ENCODE assay signal across 25 cellular contexts in genomic region chr5:149808264-149808982, GRCh38.
DNase-seq lines count a peak whose midpoint lies in the region; TF ChIP-seq lines count a peak whose summit lies in the region.
"Had no signal": no experiment of that assay in that cellular context is flagged by ENCODE, and none has a peak within 500 bp of the region (broad histone marks: within the 10 kb centered on the region; RNA-seq: fewer than 3 reads in every experiment).

No MANE protein-coding gene starts in this region.

- DNase-seq in SJCRH30 = peak; percentile 82 to 90
- peak; percentile 15 to 80 for DNase-seq in cardiac muscle cell (ENCODE audit: low read depth in 1 of 2, low spot score in 1 of 2)
- no peak for DNase-seq in activated CD4-positive, CD25-positive, alpha-beta regulatory T cell treated with anti-CD3 and anti-CD28 coated beads, Interleukin-2, amount 50 U/mL, for 72 hours
- no peak for DNase-seq in NCI-H2196 (lab: John Stamatoyannopoulos, UW; ENCODE audit: unreplicated experiment)
- DNase-seq in ureter (ENCODE audit: low spot score) = no peak
- DNase-seq in mucosa of gallbladder (ENCODE audit: low spot score) = no peak
- DNase-seq: activated CD4-positive, alpha-beta T cell treated with anti-CD3 and anti-CD28 coated beads for 36 hours; activated naive CD8-positive, alpha-beta T cell treated with anti-CD3 and anti-CD28 coated beads for 36 hours; C1 segment of cervical spinal cord; foreskin fibroblast; H7; mammary epithelial cell; NCI-H1436 treated with DMSO at 0.1 percent for 48 hours; posterior cingulate gyrus; right lobe of liver; SHP77 treated with DMSO at 0.1 percent for 48 hours; stimulated activated CD4-positive, alpha-beta T cell treated with anti-CD3 and anti-CD28 coated beads, Interleukin-15, amount 100 ng/mL, for 24 hours had no signal

- no peaks in the 10 kb centered on the region for H3K36me3 Mint-ChIP-seq in nephron (ENCODE audit: low read depth)
- H3K36me3 Mint-ChIP-seq: activated naive CD8-positive, alpha-beta T cell treated with anti-CD3 and anti-CD28 coated beads for 36 hours; neural progenitor cell had no signal

- TF ChIP-seq CTCF in cardiac muscle cell (IDR thresholded peaks at IDR 0.05; ENCODE audit: low read depth, low read length) = no peak
- TF ChIP-seq CTCF in nephron (IDR thresholded peaks at IDR 0.05; ENCODE audit: unreplicated experiment in 3 of 3) = no peak

- no peaks in the 10 kb centered on the region for H3K27me3 ChIP-seq in SJCRH30
- H3K27me3 ChIP-seq in cardiac muscle cell = no peaks in the 10 kb centered on the region
- H3K27me3 ChIP-seq in stomach smooth muscle (ENCODE audit: control insufficient read depth in 1 of 2, insufficient read depth in 2 of 2, low read length in 2 of 2) = no peaks in the 10 kb centered on the region
- H3K27me3 ChIP-seq: ascending aorta, hepatocyte, neural progenitor cell, right lobe of liver had no signal

- H3K4me3 ChIP-seq in SJCRH30 (no peak overlapping the region), cardiac muscle cell (no peak overlapping the region), stomach smooth muscle (ENCODE audit: low read length in 2 of 2) (no peak overlapping the region)
- H3K4me3 ChIP-seq: ascending aorta, coronary artery, hepatocyte, neural progenitor cell, right lobe of liver had no signal

- H3K9me3 Mint-ChIP-seq in nephron = no peaks in the 10 kb centered on the region
- H3K9me3 Mint-ChIP-seq: activated naive CD8-positive, alpha-beta T cell treated with anti-CD3 and anti-CD28 coated beads for 36 hours; neural progenitor cell; stimulated activated memory B cell treated with anti-CD40 and anti-IgM and Interleukin-4, amounts not matched to agents 10 μg/mL and 1 μg/mL and 100 μg/mL, for 72 hours had no signal

- peaks cover 53% of the 10 kb centered on the region for H3K4me1 ChIP-seq in SJCRH30
- peaks cover 48% of the 10 kb centered on the region for H3K4me1 ChIP-seq in cardiac muscle cell (ENCODE audit: low read depth)
- peaks cover 60% of the 10 kb centered on the region for H3K4me1 ChIP-seq in stomach smooth muscle (ENCODE audit: control insufficient read depth, insufficient read depth, low read length)
- H3K4me1 ChIP-seq: neural progenitor cell had no signal

- no peaks in the 10 kb centered on the region for H3K27me3 Mint-ChIP-seq in nephron (ENCODE audit: low read depth)
- H3K27me3 Mint-ChIP-seq: activated CD4-positive, alpha-beta T cell treated with anti-CD3 and anti-CD28 coated beads for 36 hours; activated naive CD8-positive, alpha-beta T cell treated with anti-CD3 and anti-CD28 coated beads for 36 hours; stimulated activated memory B cell treated with anti-CD40 and anti-IgM and Interleukin-4, amounts not matched to agents 10 μg/mL and 1 μg/mL and 100 μg/mL, for 72 hours had no signal

- peak overlapping the region in 1 of 3 experiments; percentile 32 for H3K4me3 Mint-ChIP-seq in nephron
- H3K4me3 Mint-ChIP-seq: activated CD4-positive, alpha-beta T cell treated with anti-CD3 and anti-CD28 coated beads for 36 hours; activated naive CD8-positive, alpha-beta T cell treated with anti-CD3 and anti-CD28 coated beads for 36 hours; neural progenitor cell; stimulated activated memory B cell treated with anti-CD40 and anti-IgM and Interleukin-4, amounts not matched to agents 10 μg/mL and 1 μg/mL and 100 μg/mL, for 72 hours had no signal

- peak overlapping the region; percentile 13 to 74 (median 35) for H3K27ac Mint-ChIP-seq in nephron
- H3K27ac Mint-ChIP-seq: activated CD4-positive, alpha-beta T cell treated with anti-CD3 and anti-CD28 coated beads for 36 hours; activated naive CD8-positive, alpha-beta T cell treated with anti-CD3 and anti-CD28 coated beads for 36 hours; neural progenitor cell; stimulated activated memory B cell treated with anti-CD40 and anti-IgM and Interleukin-4, amounts not matched to agents 10 μg/mL and 1 μg/mL and 100 μg/mL, for 72 hours had no signal

- peaks cover 67% of the 10 kb centered on the region for H3K4me1 Mint-ChIP-seq in nephron
- H3K4me1 Mint-ChIP-seq: activated CD4-positive, alpha-beta T cell treated with anti-CD3 and anti-CD28 coated beads for 36 hours had no signal

- H3K9me3 ChIP-seq in SJCRH30 (replicated peaks) = no peaks in the 10 kb centered on the region
- no peaks in the 10 kb centered on the region for H3K9me3 ChIP-seq in cardiac muscle cell (ENCODE audit: low read depth)
- no peaks in the 10 kb centered on the region for H3K9me3 ChIP-seq in stomach smooth muscle (ENCODE audit: control insufficient read depth in 2 of 2, low read length in 2 of 2)
- H3K9me3 ChIP-seq: ascending aorta, right lobe of liver had no signal

- H3K9ac ChIP-seq in stomach smooth muscle (ENCODE audit: low read length in 2 of 2) = no peak overlapping the region
- H3K9ac ChIP-seq: neural progenitor cell had no signal

- no peaks in the 10 kb centered on the region for H3K36me3 ChIP-seq in SJCRH30
- no peaks in the 10 kb centered on the region for H3K36me3 ChIP-seq in cardiac muscle cell
- no peaks in the 10 kb centered on the region for H3K36me3 ChIP-seq in stomach smooth muscle (ENCODE audit: control insufficient read depth in 2 of 2, insufficient read depth in 2 of 2, low read length in 2 of 2)
- H3K36me3 ChIP-seq: ascending aorta, neural progenitor cell, right lobe of liver had no signal

- H3K27ac ChIP-seq in SJCRH30 = peak overlapping the region; percentile 71
- peak overlapping the region; percentile 29 for H3K27ac ChIP-seq in cardiac muscle cell
- H3K27ac ChIP-seq in stomach smooth muscle (ENCODE audit: low read length) = peak overlapping the region; percentile 88
- H3K27ac ChIP-seq: ascending aorta, coronary artery, hepatocyte, HL-60, neural progenitor cell, right lobe of liver had no signal

Comparison
In these comparisons a context has a peak if more than half of its experiments do, and no peak if none do; other contexts are left out.
1. DNase-seq: peak in SJCRH30 (2 of 2) and cardiac muscle cell (2 of 2); none in activated CD4-positive, CD25-positive, alpha-beta regulatory T cell treated with anti-CD3 and anti-CD28 coated beads, Interleukin-2, amount 50 U/mL, for 72 hours (single experiment), NCI-H2196 (single experiment), ureter (single experiment) and mucosa of gallbladder (single experiment).
2. H3K27ac ChIP-seq: peak in every context shown above with its lines; median percentile 88 in stomach smooth muscle; 71 in SJCRH30; 29 in cardiac muscle cell.